In the genomic region with DNA sequence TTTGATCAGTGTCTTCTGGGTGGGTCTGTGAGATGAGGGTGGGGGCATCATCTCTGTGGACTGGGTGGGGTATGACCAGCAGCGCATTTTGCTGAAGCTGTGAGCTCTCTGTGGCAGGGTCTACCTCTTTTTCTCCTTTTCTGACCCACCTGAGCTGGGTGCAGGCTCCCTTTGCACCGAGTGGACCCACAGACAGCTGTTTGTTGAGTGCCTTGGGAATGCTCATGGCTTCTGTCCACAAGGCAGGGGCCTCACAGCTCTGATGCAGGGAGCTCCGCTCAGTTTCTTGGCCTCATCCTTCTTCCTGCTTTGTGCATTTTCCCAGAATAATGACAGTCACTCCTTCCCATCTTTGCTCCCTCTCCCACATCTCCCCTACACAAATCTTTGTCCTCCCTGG, we compare ENCODE assay signal across 1 cellular context.
TF ChIP-seq lines count a peak whose summit lies in the region.

No MANE protein-coding gene starts in this region.

TF ChIP-seq in IMR-90, 13 proteins besides CTCF, POLR2A, EP300 and RAD21:
- no peak for TF ChIP-seq RCOR1 (IDR thresholded peaks at IDR 0.05; ENCODE audit: insufficient replicate concordance, low read length)
- no peak for TF ChIP-seq CEBPB (IDR thresholded peaks at IDR 0.05; ENCODE audit: low read depth, low read length)
- TF ChIP-seq RFX5 (IDR thresholded peaks at IDR 0.05; ENCODE audit: low read depth, low read length): no peak
- TF ChIP-seq BHLHE40 (IDR thresholded peaks at IDR 0.05; ENCODE audit: low read depth, low read length): no peak
- TF ChIP-seq MAZ (IDR thresholded peaks at IDR 0.05; ENCODE audit: borderline replicate concordance, low read depth, low read length): no peak
- TF ChIP-seq MXI1 (IDR thresholded peaks at IDR 0.05; ENCODE audit: borderline replicate concordance, low read depth, low read length): no peak
- TF ChIP-seq, protein P1, sequence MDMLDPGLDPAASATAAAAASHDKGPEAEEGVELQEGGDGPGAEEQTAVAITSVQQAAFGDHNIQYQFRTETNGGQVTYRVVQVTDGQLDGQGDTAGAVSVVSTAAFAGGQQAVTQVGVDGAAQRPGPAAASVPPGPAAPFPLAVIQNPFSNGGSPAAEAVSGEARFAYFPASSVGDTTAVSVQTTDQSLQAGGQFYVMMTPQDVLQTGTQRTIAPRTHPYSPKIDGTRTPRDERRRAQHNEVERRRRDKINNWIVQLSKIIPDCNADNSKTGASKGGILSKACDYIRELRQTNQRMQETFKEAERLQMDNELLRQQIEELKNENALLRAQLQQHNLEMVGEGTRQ (IDR thresholded peaks at IDR 0.05; ENCODE audit: low read depth, low read length): no peak
- no peak for TF ChIP-seq NFE2L2 (IDR thresholded peaks at IDR 0.05; ENCODE audit: low read depth, low read length)
- TF ChIP-seq FOS (IDR thresholded peaks at IDR 0.05; ENCODE audit: low read depth, low read length): no peak
- no peak for TF ChIP-seq CHD1 (IDR thresholded peaks at IDR 0.05; ENCODE audit: low read depth, low read length)
- TF ChIP-seq MAFK (IDR thresholded peaks at IDR 0.05; ENCODE audit: low read depth, low read length): no peak
- TF ChIP-seq SMC3 (IDR thresholded peaks at IDR 0.05; ENCODE audit: low read depth, low read length): no peak
- TF ChIP-seq, protein P2, sequence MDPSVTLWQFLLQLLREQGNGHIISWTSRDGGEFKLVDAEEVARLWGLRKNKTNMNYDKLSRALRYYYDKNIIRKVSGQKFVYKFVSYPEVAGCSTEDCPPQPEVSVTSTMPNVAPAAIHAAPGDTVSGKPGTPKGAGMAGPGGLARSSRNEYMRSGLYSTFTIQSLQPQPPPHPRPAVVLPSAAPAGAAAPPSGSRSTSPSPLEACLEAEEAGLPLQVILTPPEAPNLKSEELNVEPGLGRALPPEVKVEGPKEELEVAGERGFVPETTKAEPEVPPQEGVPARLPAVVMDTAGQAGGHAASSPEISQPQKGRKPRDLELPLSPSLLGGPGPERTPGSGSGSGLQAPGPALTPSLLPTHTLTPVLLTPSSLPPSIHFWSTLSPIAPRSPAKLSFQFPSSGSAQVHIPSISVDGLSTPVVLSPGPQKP (IDR thresholded peaks at IDR 0.05; ENCODE audit: borderline replicate concordance, low read depth, low read length): no peak
